12 cellular contexts compared by ENCODE assay signal in genomic region chr15:67135494-67135893, GRCh38.
DNase-seq lines count a peak whose midpoint lies in the region; ATAC-seq and TF ChIP-seq lines count a peak whose summit lies in the region.
"Had no signal": no experiment of that assay in that cellular context is flagged by ENCODE, and none has a peak within 500 bp of the region (broad histone marks: within the 10 kb centered on the region; RNA-seq: fewer than 3 reads in every experiment).

No MANE protein-coding gene starts in this region.

- TF ChIP-seq CTCF in chondrocyte (IDR thresholded peaks at IDR 0.05), result peak; percentile 58

- H3K4me3 Mint-ChIP-seq in chondrocyte (ENCODE audit: unreplicated experiment) (no peak overlapping the region), naive B cell (peak overlapping the region in 4 of 8 donors; percentile 3 to 49 (median 26))

- H2AFZ ChIP-seq in ACC112 (ENCODE audit: low read length, unreplicated experiment), result no peak overlapping the region

- ATAC-seq in naive B cell (ENCODE audit: low read depth in 2 of 2), result no peak
- ATAC-seq in HG03196 (IDR thresholded peaks at IDR 0.05; ENCODE audit: unreplicated experiment), result no peak

- H3K27me3 Mint-ChIP-seq in chondrocyte (ENCODE audit: low read depth), result no peaks in the 10 kb centered on the region
- H3K27me3 Mint-ChIP-seq in naive B cell, result no peaks in the 10 kb centered on the region

- no peak overlapping the region for H3K27ac Mint-ChIP-seq in chondrocyte (ENCODE audit: unreplicated experiment)
- H3K27ac Mint-ChIP-seq in naive B cell, result peak overlapping the region; percentile 28 to 98 (median 97)

- no peak overlapping the region for H3K4me3 ChIP-seq in ACC112 (ENCODE audit: low read depth, low read length)

- no peaks in the 10 kb centered on the region; the same call in 1 of the 2 replicates for H3K36me3 ChIP-seq in ACC112 (ENCODE audit: insufficient read depth, low read length)

- no peaks in the 10 kb centered on the region for H3K36me3 Mint-ChIP-seq in chondrocyte (ENCODE audit: low read depth)
- no peaks in the 10 kb centered on the region for H3K36me3 Mint-ChIP-seq in naive B cell

- H3K9me3 Mint-ChIP-seq in chondrocyte (ENCODE audit: low read depth) (no peaks in the 10 kb centered on the region), naive B cell (no peaks in the 10 kb centered on the region)

- H3K4me1 Mint-ChIP-seq in chondrocyte (ENCODE audit: low read depth), result peaks cover 61% of the 10 kb centered on the region
- peaks cover 76 to 100% (median 98%) of the 10 kb centered on the region in 3 donors for H3K4me1 Mint-ChIP-seq in naive B cell

- H3K79me2 ChIP-seq in ACC112 (ENCODE audit: control insufficient read depth, insufficient read depth, low read length, unreplicated experiment), result peaks cover 98% of the 10 kb centered on the region

- H3K27me3 ChIP-seq in ACC112 (ENCODE audit: insufficient read depth, low read length), result no peaks in the 10 kb centered on the region

- peak overlapping the region; percentile 100 for H3K27ac ChIP-seq in ACC112 (ENCODE audit: low read depth, low read length)

- peaks cover 99% of the 10 kb centered on the region for H3K4me1 ChIP-seq in ACC112 (ENCODE audit: control insufficient read depth, insufficient read depth, low read length, unreplicated experiment)

- DNase-seq in HT-29 (ENCODE audit: low spot score) (peak; percentile 54), chondrocyte (ENCODE audit: low spot score) (no peak), naive B cell (no peak), NCI-H526 treated with DMSO at 0.1 percent for 48 hours (lab: John Stamatoyannopoulos, UW) (no peak), NAMALWA (ENCODE audit: low spot score) (no peak), iPS-NIHi11 (ENCODE audit: low spot score) (no peak)
- DNase-seq: activated CD4-positive, alpha-beta T cell treated with anti-CD3 and anti-CD28 coated beads for 4 hours; GF-D8; NCI-H1048; stimulated activated CD4-positive, alpha-beta T cell treated with anti-CD3 and anti-CD28 coated beads, Interleukin-15, amount 100 ng/mL, for 24 hours had no signal
